21 cellular contexts compared by ENCODE assay signal in the genomic region with DNA sequence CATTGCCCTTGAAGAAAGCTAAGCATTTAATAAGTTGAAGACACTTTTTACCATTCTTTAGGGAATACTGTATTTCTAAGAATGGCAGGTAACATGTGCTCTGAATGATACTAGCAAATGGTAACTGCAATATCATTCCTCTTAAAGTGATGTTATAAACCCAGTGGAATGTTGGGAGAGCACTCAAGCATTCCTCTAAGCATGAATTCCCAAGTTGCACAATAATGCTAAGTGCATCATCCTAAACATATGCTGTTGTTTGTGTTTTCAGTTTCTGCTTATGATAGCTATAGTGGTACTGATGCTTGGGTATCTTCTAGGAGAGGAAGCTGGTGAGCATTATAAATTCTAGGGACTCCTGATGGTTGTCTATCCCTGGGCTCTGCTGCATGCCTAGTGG.
DNase-seq lines count a peak whose midpoint lies in the region; ATAC-seq and TF ChIP-seq lines count a peak whose summit lies in the region.
"Had no signal": no experiment of that assay in that cellular context is flagged by ENCODE, and none has a peak within 500 bp of the region (broad histone marks: within the 10 kb centered on the region; RNA-seq: fewer than 3 reads in every experiment).

No MANE protein-coding gene starts in this region.

- H3K9me3 ChIP-seq in right cardiac atrium (ENCODE audit: control insufficient read depth, low read length) = no peaks in the 10 kb centered on the region

- no peak for TF ChIP-seq CTCF in fibroblast of pulmonary artery (IDR thresholded peaks at IDR 0.05; ENCODE audit: low read length, missing control alignments)
- no peak for TF ChIP-seq CTCF in osteocyte (IDR thresholded peaks at IDR 0.05)

- peaks cover 2% of the 10 kb centered on the region for H3K4me1 ChIP-seq in right cardiac atrium (ENCODE audit: control insufficient read depth, insufficient read depth, low read length)

- no peak overlapping the region for H3K27ac Mint-ChIP-seq in osteocyte (ENCODE audit: unreplicated experiment)
- H3K27ac Mint-ChIP-seq: CD4-positive, alpha-beta memory T cell; nephron had no signal

- peaks cover 10% of the 10 kb centered on the region for H3K27me3 Mint-ChIP-seq in osteocyte (ENCODE audit: unreplicated experiment)

- DNase-seq in GM04504 (ENCODE audit: low read depth) = peak; percentile 80
- peak; percentile 39 for DNase-seq in fibroblast of pulmonary artery (ENCODE audit: low read depth)
- DNase-seq in renal cortical epithelial cell (ENCODE audit: low read depth) = peak; percentile 91
- DNase-seq in right cardiac atrium = no peak
- DNase-seq in NCI-H2081 treated with DMSO at 0.1 percent for 48 hours (lab: John Stamatoyannopoulos, UW) = no peak
- no peak for DNase-seq in NCI-H1048 (lab: John Stamatoyannopoulos, UW)
- DNase-seq in osteocyte (ENCODE audit: extremely low spot score, unreplicated experiment) = no peak
- DNase-seq: activated effector memory CD4-positive, alpha-beta T cell treated with Interleukin-2 at 50 U/mL for 16 hours; anterior cingulate cortex; CD4-positive, alpha-beta memory T cell; DND-41; H7; NCI-H1417 treated with DMSO at 0.1 percent for 48 hours; NCI-H446; SHP77; stimulated activated CD4-positive, alpha-beta T cell treated with anti-CD3 and anti-CD28 coated beads, Interleukin-1b, Interleukin-23, amount 100 ng/mL, for 48 hours had no signal

- peak; percentile 84 for ATAC-seq in SK-N-SH treated with all-trans-retinoic acid at 6 μM for 48 hours
- no peak for ATAC-seq in right cardiac atrium
- ATAC-seq: esophagus mucosa, K562 had no signal

- H3K4me1 Mint-ChIP-seq in osteocyte (ENCODE audit: unreplicated experiment) = no peaks in the 10 kb centered on the region
- H3K4me1 Mint-ChIP-seq: CD4-positive, alpha-beta memory T cell had no signal

- no peak overlapping the region for H3K27ac ChIP-seq in right cardiac atrium (ENCODE audit: low read length)
- H3K27ac ChIP-seq: coronary artery had no signal

- H3K4me3 ChIP-seq in fibroblast of pulmonary artery (replicated peaks; ENCODE audit: low read depth, low read length) (no peak overlapping the region), right cardiac atrium (ENCODE audit: low read length) (no peak overlapping the region)
- H3K4me3 ChIP-seq: coronary artery, K562 had no signal

- intact Hi-C loops in right cardiac atrium (cut with DNase I) = no loop called here

- no peak overlapping the region for H3K4me3 Mint-ChIP-seq in osteocyte (ENCODE audit: unreplicated experiment)
- H3K4me3 Mint-ChIP-seq: CD4-positive, alpha-beta memory T cell; nephron had no signal

- no peaks in the 10 kb centered on the region for H3K36me3 Mint-ChIP-seq in osteocyte (ENCODE audit: unreplicated experiment)
- H3K36me3 Mint-ChIP-seq: CD4-positive, alpha-beta memory T cell had no signal

- no peaks in the 10 kb centered on the region for H3K27me3 ChIP-seq in right cardiac atrium (ENCODE audit: control insufficient read depth, insufficient read depth)

- H3K9me3 Mint-ChIP-seq in osteocyte (ENCODE audit: unreplicated experiment) = no peaks in the 10 kb centered on the region
- H3K9me3 Mint-ChIP-seq: nephron had no signal

TF ChIP-seq in SK-N-SH treated with all-trans-retinoic acid at 6 μM for 48 hours, 23 proteins besides CTCF, POLR2A, EP300 and RAD21:
- TF ChIP-seq GLIS3 (CRISPR knock-in tag; IDR thresholded peaks at IDR 0.05) (no peak), BACH2 (CRISPR knock-in tag; IDR thresholded peaks at IDR 0.05; ENCODE audit: borderline replicate concordance) (no peak), ISL1 (CRISPR knock-in tag; IDR thresholded peaks at IDR 0.05) (peak; percentile 74), ZFP3 (CRISPR knock-in tag; IDR thresholded peaks at IDR 0.05) (no peak), ZC3H10 (CRISPR knock-in tag; IDR thresholded peaks at IDR 0.05) (no peak)
- TF ChIP-seq, protein P1, sequence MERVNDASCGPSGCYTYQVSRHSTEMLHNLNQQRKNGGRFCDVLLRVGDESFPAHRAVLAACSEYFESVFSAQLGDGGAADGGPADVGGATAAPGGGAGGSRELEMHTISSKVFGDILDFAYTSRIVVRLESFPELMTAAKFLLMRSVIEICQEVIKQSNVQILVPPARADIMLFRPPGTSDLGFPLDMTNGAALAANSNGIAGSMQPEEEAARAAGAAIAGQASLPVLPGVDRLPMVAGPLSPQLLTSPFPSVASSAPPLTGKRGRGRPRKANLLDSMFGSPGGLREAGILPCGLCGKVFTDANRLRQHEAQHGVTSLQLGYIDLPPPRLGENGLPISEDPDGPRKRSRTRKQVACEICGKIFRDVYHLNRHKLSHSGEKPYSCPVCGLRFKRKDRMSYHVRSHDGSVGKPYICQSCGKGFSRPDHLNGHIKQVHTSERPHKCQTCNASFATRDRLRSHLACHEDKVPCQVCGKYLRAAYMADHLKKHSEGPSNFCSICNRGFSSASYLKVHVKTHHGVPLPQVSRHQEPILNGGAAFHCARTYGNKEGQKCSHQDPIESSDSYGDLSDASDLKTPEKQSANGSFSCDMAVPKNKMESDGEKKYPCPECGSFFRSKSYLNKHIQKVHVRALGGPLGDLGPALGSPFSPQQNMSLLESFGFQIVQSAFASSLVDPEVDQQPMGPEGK (CRISPR knock-in tag; IDR thresholded peaks at IDR 0.05; ENCODE audit: borderline replicate concordance) = no peak

Comparison
In these comparisons a context has a peak if more than half of its experiments do, and no peak if none do; other contexts are left out.
1. DNase-seq: peak in GM04504 (single experiment), fibroblast of pulmonary artery (single experiment) and renal cortical epithelial cell (single experiment); none in right cardiac atrium (0 of 3), NCI-H2081 treated with DMSO at 0.1 percent for 48 hours (single experiment), NCI-H1048 (single experiment) and osteocyte (single experiment).